ENCODE assay signal across 1 cellular context in the genomic region with DNA sequence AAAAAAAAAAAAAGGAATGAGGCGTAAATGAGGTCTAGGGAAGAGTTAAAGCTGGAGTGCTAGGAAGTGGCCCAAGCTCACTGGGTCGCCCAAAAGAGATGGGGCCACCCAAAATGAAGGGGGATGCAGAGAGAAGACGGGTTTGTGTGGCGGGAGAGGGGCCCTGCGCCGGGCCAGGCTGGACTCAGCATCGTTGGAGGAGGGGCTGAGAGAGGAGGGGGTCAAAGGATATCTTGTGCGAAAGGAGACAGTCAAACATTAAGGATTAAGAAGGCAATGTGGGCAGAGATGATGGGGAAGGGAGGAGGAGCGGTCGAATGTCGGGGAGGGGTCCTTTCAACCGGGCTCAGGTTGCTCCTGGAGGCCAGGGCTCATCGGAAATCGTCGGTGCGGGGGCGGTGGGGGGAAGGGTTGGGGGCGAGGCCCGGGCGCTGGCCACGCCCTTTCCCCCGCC.
TF ChIP-seq lines count a peak whose summit lies in the region.

No MANE protein-coding gene starts in this region.

TF ChIP-seq in HEK293, 187 proteins besides CTCF, POLR2A, EP300 and RAD21 (continued from another document and continues in another):
- no peak for TF ChIP-seq HOXA7 (CRISPR knock-in tag; IDR thresholded peaks at IDR 0.05; ENCODE audit: borderline replicate concordance)
- TF ChIP-seq OVOL3 (tag by site-specific recombination; IDR thresholded peaks at IDR 0.05), result no peak
- TF ChIP-seq ZNF791 (tag by site-specific recombination; IDR thresholded peaks at IDR 0.05), result no peak
- no peak for TF ChIP-seq FEZF1 (tag by site-specific recombination; IDR thresholded peaks at IDR 0.05)
- TF ChIP-seq, protein P1, sequence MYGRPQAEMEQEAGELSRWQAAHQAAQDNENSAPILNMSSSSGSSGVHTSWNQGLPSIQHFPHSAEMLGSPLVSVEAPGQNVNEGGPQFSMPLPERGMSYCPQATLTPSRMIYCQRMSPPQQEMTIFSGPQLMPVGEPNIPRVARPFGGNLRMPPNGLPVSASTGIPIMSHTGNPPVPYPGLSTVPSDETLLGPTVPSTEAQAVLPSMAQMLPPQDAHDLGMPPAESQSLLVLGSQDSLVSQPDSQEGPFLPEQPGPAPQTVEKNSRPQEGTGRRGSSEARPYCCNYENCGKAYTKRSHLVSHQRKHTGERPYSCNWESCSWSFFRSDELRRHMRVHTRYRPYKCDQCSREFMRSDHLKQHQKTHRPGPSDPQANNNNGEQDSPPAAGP (tag by site-specific recombination; IDR thresholded peaks at IDR 0.05), result no peak; the same call in 1 of the 2 replicates
- TF ChIP-seq, protein P2, sequence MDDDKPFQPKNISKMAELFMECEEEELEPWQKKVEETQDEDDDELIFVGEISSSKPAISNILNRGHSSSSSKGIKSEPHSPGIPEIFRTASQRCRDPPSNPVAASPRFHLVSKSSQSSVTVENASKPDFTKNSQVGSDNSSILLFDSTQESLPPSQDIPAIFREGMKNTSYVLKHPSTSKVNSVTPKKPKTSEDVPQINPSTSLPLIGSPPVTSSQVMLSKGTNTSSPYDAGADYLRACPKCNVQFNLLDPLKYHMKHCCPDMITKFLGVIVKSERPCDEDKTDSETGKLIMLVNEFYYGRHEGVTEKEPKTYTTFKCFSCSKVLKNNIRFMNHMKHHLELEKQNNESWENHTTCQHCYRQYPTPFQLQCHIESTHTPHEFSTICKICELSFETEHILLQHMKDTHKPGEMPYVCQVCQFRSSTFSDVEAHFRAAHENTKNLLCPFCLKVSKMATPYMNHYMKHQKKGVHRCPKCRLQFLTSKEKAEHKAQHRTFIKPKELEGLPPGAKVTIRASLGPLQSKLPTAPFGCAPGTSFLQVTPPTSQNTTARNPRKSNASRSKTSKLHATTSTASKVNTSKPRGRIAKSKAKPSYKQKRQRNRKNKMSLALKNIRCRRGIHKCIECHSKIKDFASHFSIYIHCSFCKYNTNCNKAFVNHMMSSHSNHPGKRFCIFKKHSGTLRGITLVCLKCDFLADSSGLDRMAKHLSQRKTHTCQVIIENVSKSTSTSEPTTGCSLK (tag by site-specific recombination; IDR thresholded peaks at IDR 0.05), result no peak
- TF ChIP-seq ZNF558 (tag by site-specific recombination; IDR thresholded peaks at IDR 0.05), result no peak
- TF ChIP-seq ZNF549 (tag by site-specific recombination; IDR thresholded peaks at IDR 0.05), result no peak
- TF ChIP-seq, protein P3, sequence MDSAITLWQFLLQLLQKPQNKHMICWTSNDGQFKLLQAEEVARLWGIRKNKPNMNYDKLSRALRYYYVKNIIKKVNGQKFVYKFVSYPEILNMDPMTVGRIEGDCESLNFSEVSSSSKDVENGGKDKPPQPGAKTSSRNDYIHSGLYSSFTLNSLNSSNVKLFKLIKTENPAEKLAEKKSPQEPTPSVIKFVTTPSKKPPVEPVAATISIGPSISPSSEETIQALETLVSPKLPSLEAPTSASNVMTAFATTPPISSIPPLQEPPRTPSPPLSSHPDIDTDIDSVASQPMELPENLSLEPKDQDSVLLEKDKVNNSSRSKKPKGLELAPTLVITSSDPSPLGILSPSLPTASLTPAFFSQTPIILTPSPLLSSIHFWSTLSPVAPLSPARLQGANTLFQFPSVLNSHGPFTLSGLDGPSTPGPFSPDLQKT (IDR thresholded peaks at IDR 0.05; ENCODE audit: borderline replicate concordance, low read depth, low read length), result no peak
- no peak for TF ChIP-seq ZNF423 (tag by site-specific recombination; IDR thresholded peaks at IDR 0.05)
- TF ChIP-seq ZNF292 (tag by site-specific recombination; IDR thresholded peaks at IDR 0.05; ENCODE audit: borderline replicate concordance, low read depth), result no peak
- TF ChIP-seq KLF8 (tag by site-specific recombination; IDR thresholded peaks at IDR 0.05), result no peak
- TF ChIP-seq ZNF544 (tag by site-specific recombination; IDR thresholded peaks at IDR 0.05), result no peak
- no peak for TF ChIP-seq ZNF350 (tag by site-specific recombination; IDR thresholded peaks at IDR 0.05)
- no peak for TF ChIP-seq ZNF174 (tag by site-specific recombination; IDR thresholded peaks at IDR 0.05)
- TF ChIP-seq GLIS1 (tag by site-specific recombination; IDR thresholded peaks at IDR 0.05), result peak; percentile 30; the same call in 1 of the 2 replicates
- TF ChIP-seq ZBTB1 (tag by site-specific recombination; IDR thresholded peaks at IDR 0.05), result no peak
- TF ChIP-seq ZNF335 (tag by site-specific recombination; conservative IDR thresholded peaks at IDR 0.05), result peak; percentile 93
- TF ChIP-seq ZNF473 (tag by site-specific recombination; IDR thresholded peaks at IDR 0.05), result no peak
- TF ChIP-seq, protein P4, sequence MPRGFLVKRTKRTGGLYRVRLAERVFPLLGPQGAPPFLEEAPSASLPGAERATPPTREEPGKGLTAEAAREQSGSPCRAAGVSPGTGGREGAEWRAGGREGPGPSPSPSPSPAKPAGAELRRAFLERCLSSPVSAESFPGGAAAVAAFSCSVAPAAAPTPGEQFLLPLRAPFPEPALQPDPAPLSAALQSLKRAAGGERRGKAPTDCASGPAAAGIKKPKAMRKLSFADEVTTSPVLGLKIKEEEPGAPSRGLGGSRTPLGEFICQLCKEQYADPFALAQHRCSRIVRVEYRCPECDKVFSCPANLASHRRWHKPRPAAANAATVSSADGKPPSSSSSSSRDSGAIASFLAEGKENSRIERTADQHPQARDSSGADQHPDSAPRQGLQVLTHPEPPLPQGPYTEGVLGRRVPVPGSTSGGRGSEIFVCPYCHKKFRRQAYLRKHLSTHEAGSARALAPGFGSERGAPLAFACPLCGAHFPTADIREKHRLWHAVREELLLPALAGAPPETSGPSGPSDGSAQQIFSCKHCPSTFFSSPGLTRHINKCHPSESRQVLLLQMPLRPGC (tag by site-specific recombination; IDR thresholded peaks at IDR 0.05), result peak; percentile 28; the same call in 1 of the 2 replicates
- TF ChIP-seq, protein P5, sequence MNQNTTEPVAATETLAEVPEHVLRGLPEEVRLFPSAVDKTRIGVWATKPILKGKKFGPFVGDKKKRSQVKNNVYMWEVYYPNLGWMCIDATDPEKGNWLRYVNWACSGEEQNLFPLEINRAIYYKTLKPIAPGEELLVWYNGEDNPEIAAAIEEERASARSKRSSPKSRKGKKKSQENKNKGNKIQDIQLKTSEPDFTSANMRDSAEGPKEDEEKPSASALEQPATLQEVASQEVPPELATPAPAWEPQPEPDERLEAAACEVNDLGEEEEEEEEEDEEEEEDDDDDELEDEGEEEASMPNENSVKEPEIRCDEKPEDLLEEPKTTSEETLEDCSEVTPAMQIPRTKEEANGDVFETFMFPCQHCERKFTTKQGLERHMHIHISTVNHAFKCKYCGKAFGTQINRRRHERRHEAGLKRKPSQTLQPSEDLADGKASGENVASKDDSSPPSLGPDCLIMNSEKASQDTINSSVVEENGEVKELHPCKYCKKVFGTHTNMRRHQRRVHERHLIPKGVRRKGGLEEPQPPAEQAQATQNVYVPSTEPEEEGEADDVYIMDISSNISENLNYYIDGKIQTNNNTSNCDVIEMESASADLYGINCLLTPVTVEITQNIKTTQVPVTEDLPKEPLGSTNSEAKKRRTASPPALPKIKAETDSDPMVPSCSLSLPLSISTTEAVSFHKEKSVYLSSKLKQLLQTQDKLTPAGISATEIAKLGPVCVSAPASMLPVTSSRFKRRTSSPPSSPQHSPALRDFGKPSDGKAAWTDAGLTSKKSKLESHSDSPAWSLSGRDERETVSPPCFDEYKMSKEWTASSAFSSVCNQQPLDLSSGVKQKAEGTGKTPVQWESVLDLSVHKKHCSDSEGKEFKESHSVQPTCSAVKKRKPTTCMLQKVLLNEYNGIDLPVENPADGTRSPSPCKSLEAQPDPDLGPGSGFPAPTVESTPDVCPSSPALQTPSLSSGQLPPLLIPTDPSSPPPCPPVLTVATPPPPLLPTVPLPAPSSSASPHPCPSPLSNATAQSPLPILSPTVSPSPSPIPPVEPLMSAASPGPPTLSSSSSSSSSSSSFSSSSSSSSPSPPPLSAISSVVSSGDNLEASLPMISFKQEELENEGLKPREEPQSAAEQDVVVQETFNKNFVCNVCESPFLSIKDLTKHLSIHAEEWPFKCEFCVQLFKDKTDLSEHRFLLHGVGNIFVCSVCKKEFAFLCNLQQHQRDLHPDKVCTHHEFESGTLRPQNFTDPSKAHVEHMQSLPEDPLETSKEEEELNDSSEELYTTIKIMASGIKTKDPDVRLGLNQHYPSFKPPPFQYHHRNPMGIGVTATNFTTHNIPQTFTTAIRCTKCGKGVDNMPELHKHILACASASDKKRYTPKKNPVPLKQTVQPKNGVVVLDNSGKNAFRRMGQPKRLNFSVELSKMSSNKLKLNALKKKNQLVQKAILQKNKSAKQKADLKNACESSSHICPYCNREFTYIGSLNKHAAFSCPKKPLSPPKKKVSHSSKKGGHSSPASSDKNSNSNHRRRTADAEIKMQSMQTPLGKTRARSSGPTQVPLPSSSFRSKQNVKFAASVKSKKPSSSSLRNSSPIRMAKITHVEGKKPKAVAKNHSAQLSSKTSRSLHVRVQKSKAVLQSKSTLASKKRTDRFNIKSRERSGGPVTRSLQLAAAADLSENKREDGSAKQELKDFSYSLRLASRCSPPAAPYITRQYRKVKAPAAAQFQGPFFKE (tag by site-specific recombination; IDR thresholded peaks at IDR 0.05; ENCODE audit: borderline replicate concordance), result no peak
- TF ChIP-seq, protein P6, sequence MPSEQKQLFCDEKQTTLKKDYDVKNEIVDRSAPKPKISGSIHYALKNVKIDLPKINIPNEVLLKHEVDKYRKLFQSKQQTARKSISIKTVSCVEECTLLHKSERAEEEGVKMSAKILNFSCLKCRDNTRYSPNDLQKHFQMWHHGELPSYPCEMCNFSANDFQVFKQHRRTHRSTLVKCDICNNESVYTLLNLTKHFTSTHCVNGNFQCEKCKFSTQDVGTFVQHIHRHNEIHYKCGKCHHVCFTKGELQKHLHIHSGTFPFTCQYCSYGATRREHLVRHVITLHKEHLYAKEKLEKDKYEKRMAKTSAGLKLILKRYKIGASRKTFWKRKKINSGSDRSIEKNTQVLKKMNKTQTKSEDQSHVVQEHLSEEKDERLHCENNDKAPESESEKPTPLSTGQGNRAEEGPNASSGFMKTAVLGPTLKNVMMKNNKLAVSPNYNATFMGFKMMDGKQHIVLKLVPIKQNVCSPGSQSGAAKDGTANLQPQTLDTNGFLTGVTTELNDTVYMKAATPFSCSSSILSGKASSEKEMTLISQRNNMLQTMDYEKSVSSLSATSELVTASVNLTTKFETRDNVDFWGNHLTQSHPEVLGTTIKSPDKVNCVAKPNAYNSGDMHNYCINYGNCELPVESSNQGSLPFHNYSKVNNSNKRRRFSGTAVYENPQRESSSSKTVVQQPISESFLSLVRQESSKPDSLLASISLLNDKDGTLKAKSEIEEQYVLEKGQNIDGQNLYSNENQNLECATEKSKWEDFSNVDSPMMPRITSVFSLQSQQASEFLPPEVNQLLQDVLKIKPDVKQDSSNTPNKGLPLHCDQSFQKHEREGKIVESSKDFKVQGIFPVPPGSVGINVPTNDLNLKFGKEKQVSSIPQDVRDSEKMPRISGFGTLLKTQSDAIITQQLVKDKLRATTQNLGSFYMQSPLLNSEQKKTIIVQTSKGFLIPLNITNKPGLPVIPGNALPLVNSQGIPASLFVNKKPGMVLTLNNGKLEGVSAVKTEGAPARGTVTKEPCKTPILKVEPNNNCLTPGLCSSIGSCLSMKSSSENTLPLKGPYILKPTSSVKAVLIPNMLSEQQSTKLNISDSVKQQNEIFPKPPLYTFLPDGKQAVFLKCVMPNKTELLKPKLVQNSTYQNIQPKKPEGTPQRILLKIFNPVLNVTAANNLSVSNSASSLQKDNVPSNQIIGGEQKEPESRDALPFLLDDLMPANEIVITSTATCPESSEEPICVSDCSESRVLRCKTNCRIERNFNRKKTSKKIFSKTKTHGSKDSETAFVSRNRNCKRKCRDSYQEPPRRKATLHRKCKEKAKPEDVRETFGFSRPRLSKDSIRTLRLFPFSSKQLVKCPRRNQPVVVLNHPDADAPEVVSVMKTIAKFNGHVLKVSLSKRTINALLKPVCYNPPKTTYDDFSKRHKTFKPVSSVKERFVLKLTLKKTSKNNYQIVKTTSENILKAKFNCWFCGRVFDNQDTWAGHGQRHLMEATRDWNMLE (tag by site-specific recombination; conservative IDR thresholded peaks at IDR 0.05; ENCODE audit: low read depth), result no peak
- TF ChIP-seq ZNF223 (tag by site-specific recombination; IDR thresholded peaks at IDR 0.05), result no peak
- no peak for TF ChIP-seq TCF7L2 (IDR thresholded peaks at IDR 0.05; ENCODE audit: borderline replicate concordance, low read depth, low read length)
- no peak for TF ChIP-seq ZNF548 (tag by site-specific recombination; IDR thresholded peaks at IDR 0.05)
- TF ChIP-seq ZNF175 (tag by site-specific recombination; IDR thresholded peaks at IDR 0.05), result no peak
- TF ChIP-seq ZNF510 (tag by site-specific recombination; IDR thresholded peaks at IDR 0.05; ENCODE audit: insufficient replicate concordance), result no peak
- TF ChIP-seq ZNF596 (tag by site-specific recombination; IDR thresholded peaks at IDR 0.05), result no peak
- TF ChIP-seq ZNF707 (tag by site-specific recombination; IDR thresholded peaks at IDR 0.05), result no peak
- no peak; the same call in 1 of the 2 replicates for TF ChIP-seq ZNF169 (tag by site-specific recombination; IDR thresholded peaks at IDR 0.05)
- TF ChIP-seq HOXD13 (CRISPR knock-in tag; IDR thresholded peaks at IDR 0.05; ENCODE audit: borderline replicate concordance), result no peak
- TF ChIP-seq ZNF555 (tag by site-specific recombination; conservative IDR thresholded peaks at IDR 0.05), result no peak
- 0 out of 2 replicates have a peak, but pooled peaks have one; percentile 17 for TF ChIP-seq ZNF157 (tag by site-specific recombination; IDR thresholded peaks at IDR 0.05)
- TF ChIP-seq ZFP3 (tag by site-specific recombination; IDR thresholded peaks at IDR 0.05; ENCODE audit: low read depth), result no peak
- TF ChIP-seq, protein P7, sequence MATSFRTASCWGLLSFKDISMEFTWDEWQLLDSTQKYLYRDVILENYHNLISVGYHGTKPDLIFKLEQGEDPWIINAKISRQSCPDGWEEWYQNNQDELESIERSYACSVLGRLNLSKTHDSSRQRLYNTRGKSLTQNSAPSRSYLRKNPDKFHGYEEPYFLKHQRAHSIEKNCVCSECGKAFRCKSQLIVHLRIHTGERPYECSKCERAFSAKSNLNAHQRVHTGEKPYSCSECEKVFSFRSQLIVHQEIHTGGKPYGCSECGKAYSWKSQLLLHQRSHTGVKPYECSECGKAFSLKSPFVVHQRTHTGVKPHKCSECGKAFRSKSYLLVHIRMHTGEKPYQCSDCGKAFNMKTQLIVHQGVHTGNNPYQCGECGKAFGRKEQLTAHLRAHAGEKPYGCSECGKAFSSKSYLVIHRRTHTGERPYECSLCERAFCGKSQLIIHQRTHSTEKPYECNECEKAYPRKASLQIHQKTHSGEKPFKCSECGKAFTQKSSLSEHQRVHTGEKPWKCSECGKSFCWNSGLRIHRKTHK (tag by site-specific recombination; IDR thresholded peaks at IDR 0.05), result no peak
- TF ChIP-seq KLF9 (tag by site-specific recombination; IDR thresholded peaks at IDR 0.05; ENCODE audit: low read depth), result no peak
- no peak; the same call in 1 of the 2 replicates for TF ChIP-seq REPIN1 (tag by site-specific recombination; IDR thresholded peaks at IDR 0.05; ENCODE audit: low read depth)
- TF ChIP-seq KLF1 (tag by site-specific recombination; IDR thresholded peaks at IDR 0.05), result no peak
- no peak for TF ChIP-seq ZNF19 (tag by site-specific recombination; IDR thresholded peaks at IDR 0.05; ENCODE audit: low read depth)
- TF ChIP-seq ZBTB17 (tag by site-specific recombination; IDR thresholded peaks at IDR 0.05), result peak; percentile 89
- no peak for TF ChIP-seq ZNF37A (tag by site-specific recombination; IDR thresholded peaks at IDR 0.05)
- no peak for TF ChIP-seq ZNF529 (tag by site-specific recombination; IDR thresholded peaks at IDR 0.05; ENCODE audit: insufficient replicate concordance)
- TF ChIP-seq ZNF114 (tag by site-specific recombination; IDR thresholded peaks at IDR 0.05), result no peak
- peak; percentile 56; the same call in 1 of the 2 replicates for TF ChIP-seq ZNF366 (tag by site-specific recombination; conservative IDR thresholded peaks at IDR 0.05)
- 0 out of 2 replicates have a peak, but pooled peaks have one; percentile 9 for TF ChIP-seq ZSCAN23 (tag by site-specific recombination; IDR thresholded peaks at IDR 0.05)
